Comparison of ENCODE assay signal across 8 cellular contexts in the genomic region with DNA sequence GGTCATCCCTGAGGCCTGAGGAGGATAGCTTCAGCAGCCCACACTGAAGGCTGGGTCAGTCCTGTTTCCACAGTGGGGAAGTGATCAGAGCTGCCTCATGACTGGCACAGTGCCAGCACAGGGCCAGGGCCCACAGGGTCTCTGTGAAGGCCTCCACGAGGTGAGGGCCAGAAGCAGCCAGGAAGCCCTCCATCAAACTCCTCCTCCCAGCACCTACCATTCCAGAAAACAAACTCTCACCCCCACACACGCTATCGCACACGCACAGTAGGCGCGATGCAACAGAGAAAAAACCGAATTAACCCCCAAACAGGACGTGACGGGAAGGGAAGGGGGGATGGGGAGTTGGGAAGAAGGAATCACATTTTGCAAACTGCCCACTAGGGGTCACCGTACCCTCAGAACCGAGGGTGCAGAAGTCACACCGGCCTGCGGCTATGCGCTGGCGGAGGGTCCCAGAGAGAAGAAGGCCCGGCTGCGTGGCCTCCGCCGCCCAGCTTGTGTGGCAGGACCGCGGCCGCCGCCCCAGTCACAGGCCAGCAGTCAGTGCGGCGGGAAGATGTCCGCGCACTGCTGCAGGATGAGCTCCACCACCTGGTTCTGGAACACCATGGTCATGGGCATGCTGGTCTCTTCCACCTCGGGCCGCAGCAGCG. TPM values are rescaled to one million over a fixed set of nuclear protein-coding genes. Genes with fewer than 3 reads are reported as not detected.
DNase-seq lines count a peak whose midpoint lies in the region; ATAC-seq and TF ChIP-seq lines count a peak whose summit lies in the region.

No MANE protein-coding gene starts in this region.

- H3K36me3 Mint-ChIP-seq in nephron progenitor cell (ENCODE audit: low read depth): peaks cover 8% of the 10 kb centered on the region

- peaks cover 15% of the 10 kb centered on the region for H3K27me3 Mint-ChIP-seq in nephron progenitor cell (ENCODE audit: low read depth, poor library complexity)

- H3K4me1 Mint-ChIP-seq in nephron progenitor cell: peaks cover 23% of the 10 kb centered on the region

- intact Hi-C loops in uterus (cut with DNase I; ENCODE audit: low total_unique reads): no loop called here

- H3K4me3 ChIP-seq in fibroblast of villous mesenchyme (ENCODE audit: low read depth, low read length) (peak overlapping the region; percentile 25), uterus (peak overlapping the region; percentile 8 to 14)

- peaks cover 5% of the 10 kb centered on the region for H3K9me3 Mint-ChIP-seq in nephron progenitor cell

- peak; percentile 93 for DNase-seq in AG08396 (ENCODE audit: low spot score)
- DNase-seq in GM19240 (ENCODE audit: insufficient read length, low spot score): peak; percentile 66
- peak; percentile 80 for DNase-seq in NCI-H69 (lab: John Stamatoyannopoulos, UW)
- peak; percentile 21 for DNase-seq in activated T-cell treated with anti-CD3 and anti-CD28 coated beads for 4 hours
- DNase-seq in fibroblast of villous mesenchyme (ENCODE audit: low read depth): peak; percentile 86
- peak; percentile 84 for DNase-seq in nephron progenitor cell
- DNase-seq in uterus: peak; percentile 62 to 65

- no peak overlapping the region for H3K4me3 Mint-ChIP-seq in nephron progenitor cell

- TF ChIP-seq CTCF in fibroblast of villous mesenchyme (IDR thresholded peaks at IDR 0.05; ENCODE audit: insufficient read depth, low read depth, low read length) (peak; percentile 80), nephron progenitor cell (IDR thresholded peaks at IDR 0.05) (peak; percentile 77), uterus (IDR thresholded peaks at IDR 0.05) (peak; percentile 61 to 72 (median 70))

- no peak overlapping the region for H3K27ac ChIP-seq in uterus

- ATAC-seq in GM21576 (IDR thresholded peaks at IDR 0.05; ENCODE audit: unreplicated experiment): no peak

- no peaks in the 10 kb centered on the region for H3K4me1 ChIP-seq in uterus

- H3K27ac Mint-ChIP-seq in nephron progenitor cell: peak overlapping the region; percentile 22

- H3K9me3 ChIP-seq in uterus: no peaks in the 10 kb centered on the region

- TF ChIP-seq POLR2A in uterus (IDR thresholded peaks at IDR 0.05): no peak

- H3K27me3 ChIP-seq in uterus: no peaks in the 10 kb centered on the region

- no peaks in the 10 kb centered on the region for H3K36me3 ChIP-seq in uterus

RNA-seq across cellular contexts. Expression of gene ARHGAP27, which starts 37.6 kb away (rescaled TPM):
- total RNA-seq in fibroblast of villous mesenchyme (0.97 and 1.7 TPM in 2 replicates), uterus (10 to 100 TPM in 3 of 4 donors, 1 to 10 TPM in 1; 9.4 to 36.6 (median 16.0) TPM)

Comparison
In these comparisons a context has a peak if more than half of its experiments do, and no peak if none do; other contexts are left out.
1. DNase-seq: peak in every context shown above with its lines; median percentile 93 in AG08396; 86 in fibroblast of villous mesenchyme; 84 in nephron progenitor cell; 80 in NCI-H69; 66 in GM19240; 64 in uterus; 21 in activated T-cell treated with anti-CD3 and anti-CD28 coated beads for 4 hours.